25 cellular contexts compared by ENCODE assay signal in genomic region chr1:172121071-172121717, GRCh38.
"Had no signal": no experiment of that assay in that cellular context is flagged by ENCODE, and none has a peak within 500 bp of the region (broad histone marks: within the 10 kb centered on the region; RNA-seq: fewer than 3 reads in every experiment).

No MANE protein-coding gene starts in this region.

- DNase-seq: activated CD4-positive, alpha-beta T cell treated with anti-CD3 and anti-CD28 coated beads, Interleukin-2, amount 10 ng/mL, durations not matched to agents 7 days and 5 days; activated CD8-positive, alpha-beta memory T cell treated with anti-CD3 and anti-CD28 coated beads, Interleukin-2, amount 10 ng/mL, durations not matched to agents 7 days and 5 days; activated CD8-positive, alpha-beta T cell treated with anti-CD3 and anti-CD28 coated beads for 36 hours; central memory CD4-positive, alpha-beta T cell; dorsolateral prefrontal cortex; effector memory CD8-positive, alpha-beta T cell; gastrocnemius medialis; head of caudate nucleus; left cardiac atrium; mesenchymal stem cell; mucosa of descending colon; naive B cell; posterior cingulate gyrus; small intestine; stimulated activated CD4-positive, alpha-beta T cell treated with anti-CD3 and anti-CD28 coated beads, Interleukin-15, amount 100 ng/mL, for 24 hours; stimulated activated CD8-positive, alpha-beta memory T cell treated with anti-CD3 and anti-CD28 coated beads, Interleukin-4, amount 100 ng/mL, for 48 hours; stimulated activated naive CD4-positive, alpha-beta T cell treated with Interleukin-2 at 50 U/mL for 16 hours had no signal

- H3K27ac Mint-ChIP-seq: activated CD4-positive, alpha-beta T cell treated with anti-CD3 and anti-CD28 coated beads, Interleukin-2, amount 10 ng/mL, durations not matched to agents 7 days and 5 days; activated CD8-positive, alpha-beta memory T cell treated with anti-CD3 and anti-CD28 coated beads, Interleukin-2, amount 10 ng/mL, durations not matched to agents 7 days and 5 days; activated CD8-positive, alpha-beta T cell treated with anti-CD3 and anti-CD28 coated beads for 36 hours; activated naive CD4-positive, alpha-beta T cell treated with anti-CD3 and anti-CD28 coated beads, Interleukin-2, amount 50 U/mL, for 72 hours; effector memory CD8-positive, alpha-beta T cell; neural progenitor cell; T-helper 1 cell treated with Interleukin-12 subunit alpha and Interleukin-12 subunit beta and Interleukin-4 antibody, amounts not matched to agents 30 μg/mL and 1 μg/mL, for 36 hours; type B pancreatic cell had no signal

- H3K9me3 ChIP-seq: ascending aorta, esophagus muscularis mucosa, gastrocnemius medialis, mucosa of descending colon, thoracic aorta had no signal

- ATAC-seq: activated CD8-positive, alpha-beta memory T cell treated with anti-CD3 and anti-CD28 coated beads, Interleukin-2, amount 10 ng/mL, durations not matched to agents 7 days and 5 days; activated CD8-positive, alpha-beta T cell treated with anti-CD3 and anti-CD28 coated beads for 36 hours; effector memory CD8-positive, alpha-beta T cell; gastrocnemius medialis; left cardiac atrium; mucosa of descending colon; sciatic nerve had no signal

- H3K4me3 ChIP-seq: ascending aorta, dorsolateral prefrontal cortex, esophagus muscularis mucosa, gastrocnemius medialis, mucosa of descending colon, neural progenitor cell, thoracic aorta had no signal

- H3K9me3 Mint-ChIP-seq: activated CD8-positive, alpha-beta T cell treated with anti-CD3 and anti-CD28 coated beads for 36 hours; neural progenitor cell had no signal

- H3K27ac ChIP-seq: ascending aorta, esophagus muscularis mucosa, gastrocnemius medialis, neural progenitor cell, thoracic aorta had no signal

- H3K27me3 Mint-ChIP-seq: activated CD4-positive, alpha-beta T cell treated with anti-CD3 and anti-CD28 coated beads, Interleukin-2, amount 10 ng/mL, durations not matched to agents 7 days and 5 days; activated CD8-positive, alpha-beta memory T cell treated with anti-CD3 and anti-CD28 coated beads, Interleukin-2, amount 10 ng/mL, durations not matched to agents 7 days and 5 days; activated CD8-positive, alpha-beta T cell treated with anti-CD3 and anti-CD28 coated beads for 36 hours; effector memory CD8-positive, alpha-beta T cell; naive B cell; type B pancreatic cell had no signal

- H3K36me3 ChIP-seq: ascending aorta, esophagus muscularis mucosa, gastrocnemius medialis, neural progenitor cell, thoracic aorta had no signal

- H3K4me1 ChIP-seq: ascending aorta, esophagus muscularis mucosa, gastrocnemius medialis, neural progenitor cell had no signal

- H3K4me3 Mint-ChIP-seq: activated CD4-positive, alpha-beta T cell treated with anti-CD3 and anti-CD28 coated beads, Interleukin-2, amount 10 ng/mL, durations not matched to agents 7 days and 5 days; activated CD8-positive, alpha-beta memory T cell treated with anti-CD3 and anti-CD28 coated beads, Interleukin-2, amount 10 ng/mL, durations not matched to agents 7 days and 5 days; activated CD8-positive, alpha-beta T cell treated with anti-CD3 and anti-CD28 coated beads for 36 hours; effector memory CD8-positive, alpha-beta T cell; naive B cell; neural progenitor cell; T-helper 1 cell treated with Interleukin-12 subunit alpha and Interleukin-12 subunit beta and Interleukin-4 antibody, amounts not matched to agents 30 μg/mL and 1 μg/mL, for 36 hours; type B pancreatic cell had no signal

- H3K27me3 ChIP-seq: ascending aorta, dorsolateral prefrontal cortex, esophagus muscularis mucosa, gastrocnemius medialis, neural progenitor cell had no signal
